ENCODE assay signal across 1 cellular context in genomic region chr2:232563580-232563979, GRCh38.
TF ChIP-seq lines count a peak whose summit lies in the region.

No MANE protein-coding gene starts in this region.

TF ChIP-seq in HepG2, 621 proteins besides CTCF, POLR2A, EP300 and RAD21:
- no peak for TF ChIP-seq MED8 (CRISPR knock-in tag; IDR thresholded peaks at IDR 0.05; ENCODE audit: insufficient replicate concordance)
- TF ChIP-seq NR3C1 (CRISPR knock-in tag; IDR thresholded peaks at IDR 0.05), result no peak
- TF ChIP-seq MAFK (conservative IDR thresholded peaks at IDR 0.05 in 1 of 2, IDR thresholded peaks at IDR 0.05 in 1 of 2; ENCODE audit: low read length in 2 of 2), result no peak
- no peak for TF ChIP-seq TEF (CRISPR knock-in tag; IDR thresholded peaks at IDR 0.05)
- TF ChIP-seq ZNF597 (CRISPR knock-in tag; IDR thresholded peaks at IDR 0.05), result no peak
- no peak for TF ChIP-seq KDM2A (CRISPR knock-in tag; IDR thresholded peaks at IDR 0.05; ENCODE audit: borderline replicate concordance, low read depth)
- no peak for TF ChIP-seq MIXL1 (CRISPR knock-in tag; IDR thresholded peaks at IDR 0.05)
- TF ChIP-seq ATF3 (CRISPR knock-in tag; IDR thresholded peaks at IDR 0.05), result no peak
- TF ChIP-seq STAT5B (CRISPR knock-in tag; IDR thresholded peaks at IDR 0.05), result no peak
- TF ChIP-seq ZNF441 (CRISPR knock-in tag; IDR thresholded peaks at IDR 0.05; ENCODE audit: borderline replicate concordance), result no peak
- no peak for TF ChIP-seq ZBTB49 (CRISPR knock-in tag; IDR thresholded peaks at IDR 0.05; ENCODE audit: borderline replicate concordance)
- TF ChIP-seq PAF1 (CRISPR knock-in tag; IDR thresholded peaks at IDR 0.05), result no peak
- TF ChIP-seq ZNF343 (CRISPR knock-in tag; IDR thresholded peaks at IDR 0.05), result no peak
- no peak for TF ChIP-seq SNAI1 (CRISPR knock-in tag; IDR thresholded peaks at IDR 0.05; ENCODE audit: borderline replicate concordance)
